In genomic region chr10:99917963-99918825, GRCh38 we compare ENCODE assay signal across 9 cellular contexts.
DNase-seq lines count a peak whose midpoint lies in the region; ATAC-seq and TF ChIP-seq lines count a peak whose summit lies in the region.
"Had no signal": no experiment of that assay in that cellular context is flagged by ENCODE, and none has a peak within 500 bp of the region (broad histone marks: within the 10 kb centered on the region; RNA-seq: fewer than 3 reads in every experiment).

No MANE protein-coding gene starts in this region.

- ATAC-seq in T-helper 17 cell: no peak
- ATAC-seq in HG02642 (IDR thresholded peaks at IDR 0.05; ENCODE audit: poor library complexity, unreplicated experiment): no peak
- ATAC-seq in GM19351 (IDR thresholded peaks at IDR 0.05; ENCODE audit: unreplicated experiment): no peak
- ATAC-seq: activated CD8-positive, alpha-beta memory T cell treated with anti-CD3 and anti-CD28 coated beads, Interleukin-2, amount 10 ng/mL, durations not matched to agents 7 days and 5 days had no signal

- no peaks in the 10 kb centered on the region for H3K27me3 Mint-ChIP-seq in T-helper 17 cell
- H3K27me3 Mint-ChIP-seq: activated CD8-positive, alpha-beta memory T cell treated with anti-CD3 and anti-CD28 coated beads, Interleukin-2, amount 10 ng/mL, durations not matched to agents 7 days and 5 days had no signal

- POLR2A ChIA-PET in BJ (lab: Charles Lee): no interaction called here

- H3K4me3 Mint-ChIP-seq in T-helper 17 cell: peak overlapping the region; percentile 25
- H3K4me3 Mint-ChIP-seq: activated CD8-positive, alpha-beta memory T cell treated with anti-CD3 and anti-CD28 coated beads, Interleukin-2, amount 10 ng/mL, durations not matched to agents 7 days and 5 days had no signal

- no peak for TF ChIP-seq CTCF in BJ (IDR thresholded peaks at IDR 0.05; ENCODE audit: insufficient read depth, low read depth, low read length)
- TF ChIP-seq CTCF in cardiac muscle cell (IDR thresholded peaks at IDR 0.05; ENCODE audit: low read depth, low read length): no peak
- no peak for TF ChIP-seq CTCF in osteoblast (IDR thresholded peaks at IDR 0.05; ENCODE audit: extremely low read depth, low read depth, low read length)

- H3K79me2 ChIP-seq in osteoblast (ENCODE audit: insufficient read depth, low read length): peaks cover 95% of the 10 kb centered on the region

- no peak overlapping the region for H3K27ac Mint-ChIP-seq in T-helper 17 cell
- H3K27ac Mint-ChIP-seq: activated CD8-positive, alpha-beta memory T cell treated with anti-CD3 and anti-CD28 coated beads, Interleukin-2, amount 10 ng/mL, durations not matched to agents 7 days and 5 days had no signal

- peak overlapping the region; percentile 97 for H3K27ac ChIP-seq in cardiac muscle cell
- peak overlapping the region; percentile 84 for H3K27ac ChIP-seq in osteoblast (ENCODE audit: low read depth, low read length)

- peaks cover 7% of the 10 kb centered on the region for H4K20me1 ChIP-seq in osteoblast (ENCODE audit: insufficient read depth, low read length)

- DNase-seq in BJ (ENCODE audit: low read depth): peak; percentile 21
- no peak for DNase-seq in T-helper 17 cell
- peak; percentile 78 to 87 for DNase-seq in cardiac muscle cell (ENCODE audit: low read depth in 1 of 2, low spot score in 1 of 2)
- DNase-seq in osteoblast (ENCODE audit: insufficient read length, low spot score, missing footprints): no peak
- no peak for DNase-seq in RKO (ENCODE audit: low spot score)
- DNase-seq in activated naive CD4-positive, alpha-beta T cell (lab: John Stamatoyannopoulos, UW): no peak
- DNase-seq: activated CD8-positive, alpha-beta memory T cell treated with anti-CD3 and anti-CD28 coated beads, Interleukin-2, amount 10 ng/mL, durations not matched to agents 7 days and 5 days had no signal

- H3K9me3 ChIP-seq in T-helper 17 cell (ENCODE audit: control insufficient read depth, low read length, poor library complexity, severe bottlenecking): no peaks in the 10 kb centered on the region
- H3K9me3 ChIP-seq in cardiac muscle cell (ENCODE audit: low read depth): no peaks in the 10 kb centered on the region
- H3K9me3 ChIP-seq in osteoblast (ENCODE audit: low read depth, low read length): no peaks in the 10 kb centered on the region

- H3K4me3 ChIP-seq in BJ (ENCODE audit: low read depth, low read length) (peak overlapping the region; percentile 21), cardiac muscle cell (peak overlapping the region; percentile 32), osteoblast (ENCODE audit: insufficient read depth, low read length) (peak overlapping the region; percentile 64)

- H3K4me1 ChIP-seq in cardiac muscle cell (ENCODE audit: low read depth) (peaks cover 9% of the 10 kb centered on the region), osteoblast (ENCODE audit: insufficient read depth, low read length) (peaks cover 20% of the 10 kb centered on the region)

- peak overlapping the region; percentile 84 for H3K4me2 ChIP-seq in osteoblast (ENCODE audit: insufficient read depth, low read length)

- H3K36me3 Mint-ChIP-seq in T-helper 17 cell (ENCODE audit: low read depth): peaks cover 2% of the 10 kb centered on the region
- H3K36me3 Mint-ChIP-seq: activated CD8-positive, alpha-beta memory T cell treated with anti-CD3 and anti-CD28 coated beads, Interleukin-2, amount 10 ng/mL, durations not matched to agents 7 days and 5 days had no signal

- H3K27me3 ChIP-seq in BJ (ENCODE audit: control insufficient read depth, insufficient read depth, low read length) (no peaks in the 10 kb centered on the region), cardiac muscle cell (no peaks in the 10 kb centered on the region), osteoblast (ENCODE audit: insufficient read depth, low read length) (no peaks in the 10 kb centered on the region)

- peak overlapping the region; percentile 37 for H2AFZ ChIP-seq in osteoblast (ENCODE audit: low read length)

- CTCF ChIA-PET in BJ (lab: Yijun Ruan, JAX): interaction anchor here (1.6 kb wide), 1 partner anchor 10 kb away, joined by 3 read pairs; no protein-coding TSS in a partner anchor

- peaks cover 5% of the 10 kb centered on the region for H3K4me1 Mint-ChIP-seq in T-helper 17 cell

- no peaks in the 10 kb centered on the region; the same call in 1 of the 2 replicates for H3K36me3 ChIP-seq in BJ (ENCODE audit: control insufficient read depth, insufficient read depth, low read length)
- no peaks in the 10 kb centered on the region for H3K36me3 ChIP-seq in cardiac muscle cell
- peaks cover 8% of the 10 kb centered on the region for H3K36me3 ChIP-seq in osteoblast (ENCODE audit: insufficient read depth, low read length)

Comparison
In these comparisons a context has a peak if more than half of its experiments do, and no peak if none do; other contexts are left out.
1. DNase-seq: peak in BJ (single experiment) and cardiac muscle cell (2 of 2); none in T-helper 17 cell (0 of 3), osteoblast (single experiment), RKO (single experiment) and activated naive CD4-positive, alpha-beta T cell (0 of 4).
2. Peak in every context shown above with its lines, with median percentiles within 50 percentile points of each other: H3K4me3 ChIP-seq.